ENCODE assay signal across 8 cellular contexts in the genomic region with DNA sequence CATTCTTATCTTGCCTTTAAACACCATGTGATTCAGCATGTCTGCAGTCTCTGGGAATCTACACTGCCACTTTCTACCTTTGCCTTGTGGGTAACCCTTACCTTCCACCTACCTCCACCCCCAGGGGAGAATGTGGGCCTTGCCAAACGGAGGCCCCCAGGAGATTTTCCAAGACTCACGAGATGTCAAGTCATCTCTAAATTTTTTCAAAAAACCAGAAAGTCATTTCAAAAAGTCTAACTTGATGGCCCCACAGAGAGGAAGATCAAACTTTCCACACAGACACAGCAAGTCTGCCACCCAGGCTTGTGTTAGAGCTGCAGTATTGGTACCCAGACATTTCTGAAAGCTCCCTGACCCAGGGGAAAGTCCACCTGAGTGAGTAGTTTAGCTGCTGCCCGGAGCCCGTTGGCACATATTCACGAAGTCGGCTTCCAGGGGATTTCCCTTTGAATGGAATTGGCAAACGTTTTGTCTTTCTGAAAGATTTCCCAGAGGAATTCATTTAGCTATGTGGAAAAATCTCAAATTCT. TPM values are rescaled to one million over a fixed set of nuclear protein-coding genes. Genes with fewer than 3 reads are reported as not detected.
DNase-seq lines count a peak whose midpoint lies in the region; TF ChIP-seq lines count a peak whose summit lies in the region.

No MANE protein-coding gene starts in this region.

- peaks cover 4% of the 10 kb centered on the region for H3K79me2 ChIP-seq in osteoblast (ENCODE audit: insufficient read depth, low read length)

- H3K27me3 ChIP-seq in osteoblast (ENCODE audit: insufficient read depth, low read length) = no peaks in the 10 kb centered on the region

- peak overlapping the region; percentile 61 for H3K4me3 Mint-ChIP-seq in activated naive CD8-positive, alpha-beta T cell treated with anti-CD3 and anti-CD28 coated beads for 36 hours

- H3K27ac ChIP-seq in osteoblast (ENCODE audit: low read depth, low read length) = no peak overlapping the region

- no peak overlapping the region for H2AFZ ChIP-seq in osteoblast (ENCODE audit: low read length)

- no peak for TF ChIP-seq CTCF in osteoblast (IDR thresholded peaks at IDR 0.05; ENCODE audit: extremely low read depth, low read depth, low read length)

- H4K20me1 ChIP-seq in osteoblast (ENCODE audit: insufficient read depth, low read length) = no peaks in the 10 kb centered on the region

- H3K4me1 Mint-ChIP-seq in activated naive CD8-positive, alpha-beta T cell treated with anti-CD3 and anti-CD28 coated beads for 36 hours = peaks cover 48% of the 10 kb centered on the region

- H3K9me3 ChIP-seq in osteoblast (ENCODE audit: low read depth, low read length) = no peaks in the 10 kb centered on the region

- no peaks in the 10 kb centered on the region for H3K27me3 Mint-ChIP-seq in activated naive CD8-positive, alpha-beta T cell treated with anti-CD3 and anti-CD28 coated beads for 36 hours

- DNase-seq in A172 (ENCODE audit: low spot score) (peak; percentile 20), M059J (ENCODE audit: low read depth) (peak; percentile 17), osteoblast (ENCODE audit: insufficient read length, low spot score, missing footprints) (peak; percentile 78), EL (no peak), ACHN (no peak), MV-4-11 (lab: John Stamatoyannopoulos, UW) (no peak), NCI-H345 treated with DMSO at 0.1 percent for 48 hours (lab: John Stamatoyannopoulos, UW; ENCODE audit: unreplicated experiment) (no peak)
- peak; percentile 56 for DNase-seq in activated naive CD8-positive, alpha-beta T cell treated with anti-CD3 and anti-CD28 coated beads for 36 hours

- no peak overlapping the region for H3K4me3 ChIP-seq in osteoblast (ENCODE audit: insufficient read depth, low read length)

- H3K9me3 Mint-ChIP-seq in activated naive CD8-positive, alpha-beta T cell treated with anti-CD3 and anti-CD28 coated beads for 36 hours = peaks cover 2% of the 10 kb centered on the region

- no peaks in the 10 kb centered on the region for H3K36me3 ChIP-seq in osteoblast (ENCODE audit: insufficient read depth, low read length)

- in situ Hi-C loops in ACHN (cut with HindIII; ENCODE audit: low pct_ligation_motif_present, low pct_unique_long_range_greater_than_20kb, low sequenced_read_pairs) = no loop called here

- H3K4me1 ChIP-seq in osteoblast (ENCODE audit: insufficient read depth, low read length) = no peaks in the 10 kb centered on the region

- no peak overlapping the region for H3K4me2 ChIP-seq in osteoblast (ENCODE audit: insufficient read depth, low read length)

- peaks cover 17% of the 10 kb centered on the region for H3K36me3 Mint-ChIP-seq in activated naive CD8-positive, alpha-beta T cell treated with anti-CD3 and anti-CD28 coated beads for 36 hours

- H3K27ac Mint-ChIP-seq in activated naive CD8-positive, alpha-beta T cell treated with anti-CD3 and anti-CD28 coated beads for 36 hours = peak overlapping the region; percentile 98

RNA-seq across cellular contexts. Expression of gene PSMA6, which starts 4.6 kb away (rescaled TPM):
- 309 and 344 TPM in 2 replicates for total RNA-seq in A172 (2014; rRNA removed; shearing (Covaris generic))
- 378 and 505 TPM in 2 replicates for total RNA-seq in M059J (2014; rRNA removed; shearing (Covaris generic))
- 100 to 1,000 TPM; 401 to 404 TPM for total RNA-seq in activated naive CD8-positive, alpha-beta T cell treated with anti-CD3 and anti-CD28 coated beads for 36 hours
- total RNA-seq in osteoblast = 155 and 170 TPM in 2 replicates

Comparison
In these comparisons a context has a peak if more than half of its experiments do, and no peak if none do; other contexts are left out.
1. DNase-seq: peak in A172 (single experiment), M059J (single experiment), activated naive CD8-positive, alpha-beta T cell treated with anti-CD3 and anti-CD28 coated beads for 36 hours (single experiment) and osteoblast (single experiment); none in EL (single experiment), ACHN (single experiment), MV-4-11 (single experiment) and NCI-H345 treated with DMSO at 0.1 percent for 48 hours (single experiment).